ENCODE assay signal across 22 cellular contexts in genomic region chr10:59857921-59858320, GRCh38. TPM values are rescaled to one million over a fixed set of nuclear protein-coding genes. Genes with fewer than 3 reads are reported as not detected.
DNase-seq lines count a peak whose midpoint lies in the region; ATAC-seq, FAIRE-seq and TF ChIP-seq lines count a peak whose summit lies in the region.
"Had no signal": no experiment of that assay in that cellular context is flagged by ENCODE, and none has a peak within 500 bp of the region (broad histone marks: within the 10 kb centered on the region; RNA-seq: fewer than 3 reads in every experiment).

No MANE protein-coding gene starts in this region.

- TF ChIP-seq CTCF in SK-N-SH (IDR thresholded peaks at IDR 0.05) (no peak), esophagus muscularis mucosa (IDR thresholded peaks at IDR 0.05) (no peak)

- no peak overlapping the region for H3K18ac ChIP-seq in trophoblast cell (ENCODE audit: low read length)

- TF ChIP-seq EP300 in SK-N-SH (IDR thresholded peaks at IDR 0.05; ENCODE audit: borderline replicate concordance in 1 of 2, low read depth in 1 of 2, low read length in 1 of 2) (no peak), esophagus muscularis mucosa (IDR thresholded peaks at IDR 0.05) (no peak)

- H4K20me1 ChIP-seq in SK-N-SH (ENCODE audit: insufficient read depth), result peaks cover 29% of the 10 kb centered on the region

- peaks cover 0 to 8% of the 10 kb centered on the region in 2 experiments for H3K36me3 ChIP-seq in SK-N-SH (replicated peaks in 1 of 2; ENCODE audit: control insufficient read depth in 1 of 2, insufficient read depth in 2 of 2, low read length in 1 of 2)
- H3K36me3 ChIP-seq in esophagus muscularis mucosa, result no peaks in the 10 kb centered on the region
- H3K36me3 ChIP-seq in trophoblast cell (ENCODE audit: control insufficient read depth in 1 of 2, insufficient read depth in 2 of 2, low read length in 2 of 2), result peaks cover 0 to 2% of the 10 kb centered on the region in 2 experiments
- H3K36me3 ChIP-seq: BE2C had no signal

- POLR2A ChIA-PET in SK-N-SH (lab: Yijun Ruan, JAX), result no interaction called here

- H3K4me2 ChIP-seq in SK-N-SH (no peak overlapping the region), trophoblast cell (ENCODE audit: low read length) (no peak overlapping the region)
- H3K4me2 ChIP-seq: BLaER1 had no signal

- H3K4me3 ChIP-seq in SK-N-SH (ENCODE audit: low read depth in 2 of 2, low read length in 1 of 2), result no peak overlapping the region
- H3K4me3 ChIP-seq in esophagus muscularis mucosa, result no peak overlapping the region
- H3K4me3 ChIP-seq in trophoblast cell (ENCODE audit: low read depth, low read length), result no peak overlapping the region
- H3K4me3 ChIP-seq: BLaER1 had no signal

- 71% methylated on average over 3 of the region's 3 CpGs for WGBS in SK-N-SH (ENCODE audit: low lambda C conversion rate)
- WGBS in esophagus muscularis mucosa, result 98% methylated on average over 3 of the region's 3 CpGs
- WGBS in trophoblast cell (ENCODE audit: extremely low coverage, insufficient coverage, insufficient read length), result no CpG with 5 or more reads among the region's 3 CpGs

- no peak overlapping the region for H2AFZ ChIP-seq in SK-N-SH (ENCODE audit: low read depth)
- no peak overlapping the region for H2AFZ ChIP-seq in trophoblast cell (ENCODE audit: insufficient read depth, low read length, poor library complexity)

- TF ChIP-seq RAD21 in SK-N-SH (IDR thresholded peaks at IDR 0.05; ENCODE audit: low read length), result no peak

- H3K14ac ChIP-seq in trophoblast cell (ENCODE audit: low read length), result no peak overlapping the region

- peaks cover 56% of the 10 kb centered on the region for H3K79me2 ChIP-seq in SK-N-SH (ENCODE audit: insufficient read depth)
- peaks cover 11% of the 10 kb centered on the region for H3K79me2 ChIP-seq in trophoblast cell (ENCODE audit: control insufficient read depth, insufficient read depth, low read length, poor library complexity)

- no peak overlapping the region for H2BK5ac ChIP-seq in trophoblast cell (ENCODE audit: low read depth, low read length, poor library complexity)

- ATAC-seq in GM18868 (IDR thresholded peaks at IDR 0.05; ENCODE audit: unreplicated experiment), result no peak

- H3K9me3 ChIP-seq in SK-N-SH (no peaks in the 10 kb centered on the region), esophagus muscularis mucosa (no peaks in the 10 kb centered on the region), trophoblast cell (ENCODE audit: insufficient read depth, low read depth, low read length) (no peaks in the 10 kb centered on the region)
- H3K9me3 ChIP-seq: BE2C had no signal

- H3K79me1 ChIP-seq in trophoblast cell (ENCODE audit: low read length), result no peaks in the 10 kb centered on the region

- H4K8ac ChIP-seq in trophoblast cell (ENCODE audit: low read depth, low read length), result no peak overlapping the region

- no peak overlapping the region for H4K91ac ChIP-seq in trophoblast cell (ENCODE audit: low read depth, low read length)

- H3K4me1 ChIP-seq in SK-N-SH (ENCODE audit: control insufficient read depth in 1 of 2, insufficient read depth in 2 of 2, low read depth in 1 of 2, low read length in 1 of 2), result peaks cover 14 to 31% of the 10 kb centered on the region in 2 experiments
- peaks cover 30 to 63% (median 58%) of the 10 kb centered on the region in 4 donors for H3K4me1 ChIP-seq in esophagus muscularis mucosa
- H3K4me1 ChIP-seq in trophoblast cell (ENCODE audit: control insufficient read depth in 1 of 2, insufficient read depth in 2 of 2, low read length in 2 of 2), result peaks cover 5 to 12% of the 10 kb centered on the region in 2 experiments

- H2AK5ac ChIP-seq in trophoblast cell (ENCODE audit: low read length), result no peak overlapping the region

- H3K27ac ChIP-seq in SK-N-SH (ENCODE audit: low read depth in 2 of 2, low read length in 1 of 2) (0 out of 4 replicates have a peak overlapping the region, but pooled peaks of 1 of the 2 experiments have one; percentile 10), esophagus muscularis mucosa (replicated peaks in 1 of 4) (no peak overlapping the region), trophoblast cell (ENCODE audit: low read depth, low read length) (no peak overlapping the region)
- H3K27ac ChIP-seq: BLaER1 had no signal

- H3F3A ChIP-seq in SK-N-SH (replicated peaks; ENCODE audit: insufficient read depth), result peaks cover 9% of the 10 kb centered on the region

- no peak for DNase-seq in H54 (ENCODE audit: insufficient read length, low spot score)
- no peak for DNase-seq in SK-N-SH
- peak; percentile 57 for DNase-seq in esophagus muscularis mucosa (ENCODE audit: extremely low spot score)
- no peak for DNase-seq in trophoblast cell
- DNase-seq in DMS153 treated with DMSO at 0.1 percent for 48 hours (lab: John Stamatoyannopoulos, UW; ENCODE audit: unreplicated experiment), result no peak
- no peak for DNase-seq in putamen (ENCODE audit: low spot score)
- DNase-seq: 8988T; ACHN; BE2C; C1 segment of cervical spinal cord; CD4-positive, alpha-beta memory T cell; CD4-positive, CD25-positive, alpha-beta regulatory T cell; CD8-positive, alpha-beta memory T cell; COR-L47; DMS 273 treated with DMSO at 0.1 percent for 48 hours; DMS153; DMS79 treated with DMSO at 0.1 percent for 48 hours; GF-D8 had no signal

- H3K4ac ChIP-seq in trophoblast cell (ENCODE audit: low read depth, low read length), result peak overlapping the region; percentile 24

- H3K23ac ChIP-seq in trophoblast cell (ENCODE audit: low read length), result no peak overlapping the region

- CTCF ChIA-PET in SK-N-SH (lab: Yijun Ruan, JAX), result interaction anchor here (1.0 to 1.9 kb wide), 3 partner anchors 8 to 27 kb away, joined by 3 to 7 read pairs (median 3); no protein-coding TSS in a partner anchor

- peak; percentile 62 for FAIRE-seq in H54 (lab: Jason Lieb, UNC)
- FAIRE-seq: A204.1, GM12891 had no signal

- no peak overlapping the region for H2BK120ac ChIP-seq in trophoblast cell (ENCODE audit: insufficient read depth, low read length, poor library complexity)

- H3K9me2 ChIP-seq in SK-N-SH, result no peaks in the 10 kb centered on the region

- H2BK12ac ChIP-seq in trophoblast cell (ENCODE audit: low read length), result no peak overlapping the region

- TF ChIP-seq POLR2A in H54 (IDR thresholded peaks at IDR 0.05; ENCODE audit: low read depth, low read length) (no peak), esophagus muscularis mucosa (IDR thresholded peaks at IDR 0.05; ENCODE audit: low read depth) (no peak)

- H3K9ac ChIP-seq in SK-N-SH (no peak overlapping the region), trophoblast cell (ENCODE audit: low read length) (no peak overlapping the region)
- H3K9ac ChIP-seq: BLaER1 had no signal

- intact Hi-C loops in esophagus muscularis mucosa (cut with DNase I), result no loop called here

- no peaks in the 10 kb centered on the region for H3K27me3 ChIP-seq in SK-N-SH (ENCODE audit: insufficient read depth)
- H3K27me3 ChIP-seq in esophagus muscularis mucosa, result no peaks in the 10 kb centered on the region
- H3K27me3 ChIP-seq in trophoblast cell (ENCODE audit: insufficient read depth, low read length), result no peaks in the 10 kb centered on the region
- H3K27me3 ChIP-seq: BE2C, BLaER1 had no signal

- H4K12ac ChIP-seq in trophoblast cell (ENCODE audit: low read depth, low read length), result no peak overlapping the region

TF ChIP-seq in SK-N-SH, 30 proteins besides CTCF, POLR2A, EP300 and RAD21:
- TF ChIP-seq RFX5 (IDR thresholded peaks at IDR 0.05; ENCODE audit: low read length) (peak; percentile 83), MEF2A (IDR thresholded peaks at IDR 0.05; ENCODE audit: borderline replicate concordance, low read depth) (no peak), YY1 (IDR thresholded peaks at IDR 0.05; ENCODE audit: low read depth) (no peak), FOXJ3 (CRISPR knock-in tag; IDR thresholded peaks at IDR 0.05) (no peak)

RNA-seq across cellular contexts. Expression of gene CCDC6, which starts 48.4 kb away (rescaled TPM):
- polyA plus RNA-seq in SK-N-SH (2012; rRNA removed), result 10.8 and 12.7 TPM in 2 replicates
- polyA plus RNA-seq in SK-N-SH (2012; cell fraction: cytosol; rRNA removed), result 13.4 and 14.1 TPM in 2 replicates
- 4.9 and 9.8 TPM in 2 replicates for polyA plus RNA-seq in SK-N-SH (2012; cell fraction: nucleus; rRNA removed)
- total RNA-seq in esophagus muscularis mucosa, result 10 to 100 TPM; 41.4 to 71.0 (median 57.2) TPM
- polyA plus RNA-seq in trophoblast cell (2013), result 55.8 and 56.4 TPM in 2 replicates
